1 cellular context compared by ENCODE assay signal in the genomic region with DNA sequence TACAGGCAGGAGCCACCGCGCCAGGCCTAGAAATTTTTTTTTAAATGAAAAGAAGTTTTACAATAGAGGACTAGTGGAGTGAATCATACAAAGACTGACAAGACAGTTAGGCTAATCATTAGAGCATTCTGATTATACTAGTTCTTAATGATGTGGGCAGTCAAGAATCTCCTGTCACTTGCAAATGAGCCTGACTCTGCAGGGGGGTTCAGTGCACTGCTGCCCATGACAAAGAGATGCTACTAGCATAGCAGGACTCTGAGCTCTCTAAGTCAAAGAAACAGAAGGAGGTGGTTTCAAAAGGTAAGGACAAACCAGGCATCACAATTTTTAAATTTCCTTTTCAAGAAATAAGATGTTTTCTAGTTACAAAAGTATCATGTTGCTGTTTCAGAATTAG.
TF ChIP-seq lines count a peak whose summit lies in the region.

No MANE protein-coding gene starts in this region.

TF ChIP-seq in WTC11, 78 proteins besides CTCF, POLR2A, EP300 and RAD21 (continued from another document):
- peak; percentile 33; the same call in 1 of the 2 replicates for TF ChIP-seq FOXP4 (CRISPR knock-in tag; IDR thresholded peaks at IDR 0.05)
